Comparison of ENCODE assay signal across 22 cellular contexts in the genomic region with DNA sequence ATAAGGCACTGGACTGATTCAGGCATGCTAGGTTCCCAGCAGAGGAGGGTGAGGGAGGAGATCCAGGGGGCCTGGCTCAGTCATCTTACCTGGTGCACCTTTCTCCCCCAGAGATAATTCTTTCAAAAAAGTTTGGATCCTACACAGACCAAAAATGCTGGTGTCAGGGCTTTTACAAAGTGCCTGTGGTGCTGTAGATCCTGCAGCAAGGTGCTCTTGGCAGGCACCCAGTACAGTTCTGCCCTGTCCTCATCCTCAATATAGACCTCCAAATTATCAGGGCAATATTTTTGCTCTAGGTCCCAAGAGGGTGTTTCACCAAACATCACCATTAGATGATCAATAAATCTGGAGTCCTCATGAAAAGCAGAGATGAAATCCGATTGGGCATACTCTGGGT.
DNase-seq lines count a peak whose midpoint lies in the region; ATAC-seq, FAIRE-seq and TF ChIP-seq lines count a peak whose summit lies in the region.
"Had no signal": no experiment of that assay in that cellular context is flagged by ENCODE, and none has a peak within 500 bp of the region (broad histone marks: within the 10 kb centered on the region; RNA-seq: fewer than 3 reads in every experiment).

No MANE protein-coding gene starts in this region.

- H3K27me3 Mint-ChIP-seq in activated naive CD8-positive, alpha-beta T cell treated with anti-CD3 and anti-CD28 coated beads, Interleukin-2, amount 10 ng/mL, durations not matched to agents 7 days and 5 days, result no peaks in the 10 kb centered on the region
- no peaks in the 10 kb centered on the region for H3K27me3 Mint-ChIP-seq in activated naive CD8-positive, alpha-beta T cell treated with anti-CD3 and anti-CD28 coated beads, Interleukin-2, amount 50 U/mL, for 24 hours
- H3K27me3 Mint-ChIP-seq in type B pancreatic cell, result no peaks in the 10 kb centered on the region
- H3K27me3 Mint-ChIP-seq: B cell; CD4-positive, alpha-beta T cell had no signal

- no peaks in the 10 kb centered on the region for H3K4me1 ChIP-seq in esophagus muscularis mucosa
- H3K4me1 ChIP-seq in uterus, result no peaks in the 10 kb centered on the region
- H3K4me1 ChIP-seq: Caco-2 had no signal

- 83% methylated on average over 1 of the region's 1 CpG for WGBS in esophagus muscularis mucosa

- peak overlapping the region; percentile 26 for H3K27ac Mint-ChIP-seq in activated naive CD8-positive, alpha-beta T cell treated with anti-CD3 and anti-CD28 coated beads, Interleukin-2, amount 10 ng/mL, durations not matched to agents 7 days and 5 days
- no peak overlapping the region for H3K27ac Mint-ChIP-seq in activated naive CD8-positive, alpha-beta T cell treated with anti-CD3 and anti-CD28 coated beads, Interleukin-2, amount 50 U/mL, for 24 hours
- H3K27ac Mint-ChIP-seq in type B pancreatic cell, result no peak overlapping the region
- H3K27ac Mint-ChIP-seq: B cell; CD4-positive, alpha-beta T cell; CD8-positive, alpha-beta T cell had no signal

- H3K27ac ChIP-seq in esophagus muscularis mucosa (replicated peaks in 1 of 4), result no peak overlapping the region
- H3K27ac ChIP-seq in uterus, result peak overlapping the region; percentile 23 to 46
- H3K27ac ChIP-seq: 22Rv1; A549; BLaER1 treated with 17β-estradiol and CSF1 and Interleukin-3, amounts not matched to agents 10 nM and 100 nM; C4-2B had no signal

- POLR2A ChIA-PET in activated naive CD8-positive, alpha-beta T cell treated with anti-CD3 and anti-CD28 coated beads, Interleukin-2, amount 10 ng/mL, durations not matched to agents 7 days and 5 days (lab: Charles Lee), result no interaction called here

- H3K9me3 ChIP-seq in esophagus muscularis mucosa, result peaks cover 0 to 34% (median 16%) of the 10 kb centered on the region in 4 donors
- H3K9me3 ChIP-seq in uterus, result peaks cover 0 to 6% of the 10 kb centered on the region in 2 donors

- TF ChIP-seq CTCF in esophagus muscularis mucosa (IDR thresholded peaks at IDR 0.05) (no peak), uterus (IDR thresholded peaks at IDR 0.05) (no peak), type B pancreatic cell (conservative IDR thresholded peaks at IDR 0.05) (no peak)

- TF ChIP-seq POLR2A in esophagus muscularis mucosa (IDR thresholded peaks at IDR 0.05; ENCODE audit: low read depth), result no peak
- TF ChIP-seq POLR2A in uterus (IDR thresholded peaks at IDR 0.05), result no peak
- TF ChIP-seq POLR2A in GM12891 (IDR thresholded peaks at IDR 0.05; ENCODE audit: low read depth, low read length), result no peak

- H3K4me3 ChIP-seq in esophagus muscularis mucosa (no peak overlapping the region), uterus (no peak overlapping the region)
- H3K4me3 ChIP-seq: A549; BLaER1 treated with 17β-estradiol and CSF1 and Interleukin-3, amounts not matched to agents 10 nM and 100 nM had no signal

- intact Hi-C loops in esophagus muscularis mucosa (cut with DNase I) (no loop called here), uterus (cut with DNase I; ENCODE audit: low total_unique reads) (no loop called here)

- no peak for TF ChIP-seq EP300 in esophagus muscularis mucosa (IDR thresholded peaks at IDR 0.05)

- no peaks in the 10 kb centered on the region for H3K4me1 Mint-ChIP-seq in activated naive CD8-positive, alpha-beta T cell treated with anti-CD3 and anti-CD28 coated beads, Interleukin-2, amount 10 ng/mL, durations not matched to agents 7 days and 5 days
- H3K4me1 Mint-ChIP-seq in activated naive CD8-positive, alpha-beta T cell treated with anti-CD3 and anti-CD28 coated beads, Interleukin-2, amount 50 U/mL, for 24 hours, result no peaks in the 10 kb centered on the region
- no peaks in the 10 kb centered on the region for H3K4me1 Mint-ChIP-seq in type B pancreatic cell (ENCODE audit: unreplicated experiment)

- peaks cover 4% of the 10 kb centered on the region for H3K36me3 Mint-ChIP-seq in activated naive CD8-positive, alpha-beta T cell treated with anti-CD3 and anti-CD28 coated beads, Interleukin-2, amount 10 ng/mL, durations not matched to agents 7 days and 5 days
- H3K36me3 Mint-ChIP-seq in activated naive CD8-positive, alpha-beta T cell treated with anti-CD3 and anti-CD28 coated beads, Interleukin-2, amount 50 U/mL, for 24 hours (ENCODE audit: low read depth), result peaks cover 8% of the 10 kb centered on the region
- H3K36me3 Mint-ChIP-seq in type B pancreatic cell, result no peaks in the 10 kb centered on the region

- H3K9me3 Mint-ChIP-seq in activated naive CD8-positive, alpha-beta T cell treated with anti-CD3 and anti-CD28 coated beads, Interleukin-2, amount 10 ng/mL, durations not matched to agents 7 days and 5 days, result peaks cover 21% of the 10 kb centered on the region
- peaks cover 39% of the 10 kb centered on the region for H3K9me3 Mint-ChIP-seq in activated naive CD8-positive, alpha-beta T cell treated with anti-CD3 and anti-CD28 coated beads, Interleukin-2, amount 50 U/mL, for 24 hours
- peaks cover 9% of the 10 kb centered on the region for H3K9me3 Mint-ChIP-seq in type B pancreatic cell

- no peak overlapping the region for H3K4me3 Mint-ChIP-seq in activated naive CD8-positive, alpha-beta T cell treated with anti-CD3 and anti-CD28 coated beads, Interleukin-2, amount 10 ng/mL, durations not matched to agents 7 days and 5 days
- no peak overlapping the region for H3K4me3 Mint-ChIP-seq in activated naive CD8-positive, alpha-beta T cell treated with anti-CD3 and anti-CD28 coated beads, Interleukin-2, amount 50 U/mL, for 24 hours
- H3K4me3 Mint-ChIP-seq in type B pancreatic cell, result no peak overlapping the region
- H3K4me3 Mint-ChIP-seq: B cell; CD4-positive, alpha-beta T cell; CD8-positive, alpha-beta T cell had no signal

- DNase-seq in activated naive CD8-positive, alpha-beta T cell treated with anti-CD3 and anti-CD28 coated beads, Interleukin-2, amount 10 ng/mL, durations not matched to agents 7 days and 5 days, result no peak
- DNase-seq in activated naive CD8-positive, alpha-beta T cell treated with anti-CD3 and anti-CD28 coated beads, Interleukin-2, amount 50 U/mL, for 24 hours, result no peak
- DNase-seq in esophagus muscularis mucosa (ENCODE audit: extremely low spot score), result peak; percentile 80
- DNase-seq in uterus, result no peak
- no peak for DNase-seq in GM12891 (ENCODE audit: insufficient read length, low spot score)
- no peak for DNase-seq in type B pancreatic cell (ENCODE audit: extremely low spot score, unreplicated experiment)
- DNase-seq: AML-193; Caco-2; Calu3; CD4-positive, alpha-beta T cell; CD8-positive, alpha-beta T cell; DMS79 treated with DMSO at 0.1 percent for 48 hours; GF-D8 had no signal

- H3K27me3 ChIP-seq in esophagus muscularis mucosa (no peaks in the 10 kb centered on the region), uterus (no peaks in the 10 kb centered on the region)
- H3K27me3 ChIP-seq: BLaER1 treated with 17β-estradiol and CSF1 and Interleukin-3, amounts not matched to agents 10 nM and 100 nM had no signal

- no peak for FAIRE-seq in GM12891 (lab: Jason Lieb, UNC)
- FAIRE-seq: A549, D721Med, G401.6, GM12892, GM18507 had no signal

- no peak for ATAC-seq in activated naive CD8-positive, alpha-beta T cell treated with anti-CD3 and anti-CD28 coated beads, Interleukin-2, amount 10 ng/mL, durations not matched to agents 7 days and 5 days (ENCODE audit: low read depth)
- no peak for ATAC-seq in activated naive CD8-positive, alpha-beta T cell treated with anti-CD3 and anti-CD28 coated beads, Interleukin-2, amount 50 U/mL, for 24 hours
- ATAC-seq: A549; CD8-positive, alpha-beta T cell had no signal

- H3K36me3 ChIP-seq in esophagus muscularis mucosa (no peaks in the 10 kb centered on the region), uterus (no peaks in the 10 kb centered on the region)
- H3K36me3 ChIP-seq: BLaER1 treated with 17β-estradiol and CSF1 and Interleukin-3, amounts not matched to agents 10 nM and 100 nM had no signal

TF ChIP-seq in GM12891, 5 proteins besides CTCF, POLR2A, EP300 and RAD21:
- TF ChIP-seq TAF1 (IDR thresholded peaks at IDR 0.05; ENCODE audit: low read depth, low read length) (no peak), POLR2AphosphoS5 (IDR thresholded peaks at IDR 0.05; ENCODE audit: low read depth, low read length) (no peak)

Comparison
In these comparisons a context has a peak if more than half of its experiments do, and no peak if none do; other contexts are left out.
1. H3K27ac ChIP-seq: peak in uterus (2 of 2); none in esophagus muscularis mucosa (0 of 4).